17 cellular contexts compared by ENCODE assay signal in the genomic region with DNA sequence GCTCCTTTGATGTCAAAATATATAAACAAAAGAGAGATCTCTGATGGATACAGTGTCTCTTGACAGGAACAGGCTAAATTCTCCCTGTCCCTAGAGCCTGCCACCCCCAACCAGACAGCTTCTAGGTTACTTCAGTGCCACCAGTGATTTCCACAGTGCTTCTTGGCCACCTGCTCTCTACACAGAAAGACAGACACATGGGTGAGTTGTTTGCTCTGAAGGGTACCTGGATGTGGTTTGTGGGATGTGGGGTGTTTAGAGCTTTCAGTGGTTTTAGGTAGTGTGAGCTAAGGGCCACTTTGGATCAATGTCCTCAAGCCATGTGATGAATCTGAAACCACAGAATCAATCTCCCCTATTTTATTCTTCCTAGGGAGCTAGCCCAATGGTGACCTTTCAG.
DNase-seq lines count a peak whose midpoint lies in the region; ATAC-seq and TF ChIP-seq lines count a peak whose summit lies in the region.
"Had no signal": no experiment of that assay in that cellular context is flagged by ENCODE, and none has a peak within 500 bp of the region (broad histone marks: within the 10 kb centered on the region; RNA-seq: fewer than 3 reads in every experiment).

No MANE protein-coding gene starts in this region.

- peak in 2 of 3 donors; percentile 1 to 34 for DNase-seq in CD4-positive, CD25-positive, alpha-beta regulatory T cell
- DNase-seq in DND-41 (peak; percentile 25), T-cell (peak in 2 of 34 experiments; percentile 6 to 8), RWPE1 (ENCODE audit: low spot score) (no peak), UCSD-AML1 (lab: John Stamatoyannopoulos, UW; ENCODE audit: unreplicated experiment) (no peak)
- peak in 1 of 3 experiments; percentile 4 for DNase-seq in effector memory CD8-positive, alpha-beta T cell
- DNase-seq: GF-D8, HCEC 1CT, NCI-H1048, NCI-H1694, NCI-H2171, NCI-H510A, RPMI8226, SJCRH30 had no signal

- CTCF ChIA-PET in T-cell (lab: Charles Lee) (no interaction called here), RWPE1 (lab: Yijun Ruan, JAX) (interaction anchor here (1.2 kb wide), 1 partner anchor 25 kb away, joined by 4 read pairs; no protein-coding TSS in a partner anchor)

- H3K36me3 Mint-ChIP-seq in CD4-positive, CD25-positive, alpha-beta regulatory T cell: no peaks in the 10 kb centered on the region
- H3K36me3 Mint-ChIP-seq in T-cell: no peaks in the 10 kb centered on the region
- no peaks in the 10 kb centered on the region for H3K36me3 Mint-ChIP-seq in effector memory CD8-positive, alpha-beta T cell (ENCODE audit: insufficient read depth)
- H3K36me3 Mint-ChIP-seq: CD8-positive, alpha-beta memory T cell had no signal

- peaks cover 41% of the 10 kb centered on the region for H3K27me3 Mint-ChIP-seq in CD4-positive, CD25-positive, alpha-beta regulatory T cell
- H3K27me3 Mint-ChIP-seq in T-cell: peaks cover 24 to 43% of the 10 kb centered on the region in 2 donors
- H3K27me3 Mint-ChIP-seq in effector memory CD8-positive, alpha-beta T cell: peaks cover 50 to 55% of the 10 kb centered on the region in 2 donors

- H3K9ac ChIP-seq in DND-41 (ENCODE audit: low read depth, low read length): no peak overlapping the region

- no peak overlapping the region for H2AFZ ChIP-seq in DND-41 (ENCODE audit: low read depth, low read length)

- H3K27ac ChIP-seq in CD4-positive, CD25-positive, alpha-beta regulatory T cell (ENCODE audit: insufficient read depth, low read length, poor library complexity, severe bottlenecking): no peak overlapping the region
- H3K27ac ChIP-seq in DND-41 (ENCODE audit: low read length) (no peak overlapping the region), RWPE1 (no peak overlapping the region)
- H3K27ac ChIP-seq: SJCRH30 had no signal

- no peaks in the 10 kb centered on the region for H3K79me2 ChIP-seq in DND-41 (ENCODE audit: insufficient read depth, low read length)

- H3K4me1 ChIP-seq in CD4-positive, CD25-positive, alpha-beta regulatory T cell (ENCODE audit: control insufficient read depth, insufficient read depth, low read length, poor library complexity, severe bottlenecking): no peaks in the 10 kb centered on the region
- H3K4me1 ChIP-seq in DND-41 (ENCODE audit: insufficient read depth, low read length): no peaks in the 10 kb centered on the region
- H3K4me1 ChIP-seq: SJCRH30 had no signal

- no peak overlapping the region for H3K4me3 Mint-ChIP-seq in CD4-positive, CD25-positive, alpha-beta regulatory T cell
- no peak overlapping the region for H3K4me3 Mint-ChIP-seq in T-cell
- no peak overlapping the region for H3K4me3 Mint-ChIP-seq in effector memory CD8-positive, alpha-beta T cell
- H3K4me3 Mint-ChIP-seq: B cell; CD8-positive, alpha-beta memory T cell had no signal

- no peaks in the 10 kb centered on the region for H3K36me3 ChIP-seq in CD4-positive, CD25-positive, alpha-beta regulatory T cell (ENCODE audit: control insufficient read depth, insufficient read depth, low read length)
- no peaks in the 10 kb centered on the region for H3K36me3 ChIP-seq in DND-41 (ENCODE audit: insufficient read depth, low read length)
- H3K36me3 ChIP-seq: SJCRH30 had no signal

- H3K9me3 ChIP-seq in CD4-positive, CD25-positive, alpha-beta regulatory T cell (ENCODE audit: control insufficient read depth in 2 of 2, low read length in 2 of 2): no peaks in the 10 kb centered on the region
- H3K9me3 ChIP-seq in DND-41 (ENCODE audit: insufficient read depth, low read length, severe bottlenecking): no peaks in the 10 kb centered on the region
- H3K9me3 ChIP-seq: SJCRH30 had no signal

- no peaks in the 10 kb centered on the region for H3K4me1 Mint-ChIP-seq in CD4-positive, CD25-positive, alpha-beta regulatory T cell
- H3K4me1 Mint-ChIP-seq in T-cell: peaks cover 6 to 16% (median 8%) of the 10 kb centered on the region in 3 donors
- H3K4me1 Mint-ChIP-seq in effector memory CD8-positive, alpha-beta T cell (ENCODE audit: low read depth in 2 of 2): peaks cover 4 to 7% of the 10 kb centered on the region in 2 donors
- H3K4me1 Mint-ChIP-seq: B cell had no signal

- no peaks in the 10 kb centered on the region for H4K20me1 ChIP-seq in DND-41 (ENCODE audit: insufficient read depth, low read length)

- H3K9me3 Mint-ChIP-seq in CD4-positive, CD25-positive, alpha-beta regulatory T cell: no peaks in the 10 kb centered on the region
- H3K9me3 Mint-ChIP-seq in T-cell: no peaks in the 10 kb centered on the region
- no peaks in the 10 kb centered on the region for H3K9me3 Mint-ChIP-seq in effector memory CD8-positive, alpha-beta T cell
- H3K9me3 Mint-ChIP-seq: CD8-positive, alpha-beta memory T cell had no signal

- peaks cover 23% of the 10 kb centered on the region for H3K27me3 ChIP-seq in CD4-positive, CD25-positive, alpha-beta regulatory T cell (ENCODE audit: control insufficient read depth, insufficient read depth, low read length)
- H3K27me3 ChIP-seq in DND-41 (ENCODE audit: insufficient read depth, low read length, poor library complexity): peaks cover 11% of the 10 kb centered on the region
- H3K27me3 ChIP-seq: SJCRH30 had no signal

- POLR2A ChIA-PET in T-cell (lab: Charles Lee) (interaction anchor here in 1 of 2 donors (0.5 kb wide), 1 partner anchor 168 kb away, joined by 6 read pairs; no protein-coding TSS in a partner anchor), RWPE1 (lab: Yijun Ruan, JAX; ENCODE audit: low non-redundant PET) (no interaction called here)

- H3K4me3 ChIP-seq in CD4-positive, CD25-positive, alpha-beta regulatory T cell (ENCODE audit: low read depth, low read length): no peak overlapping the region
- no peak overlapping the region for H3K4me3 ChIP-seq in DND-41 (ENCODE audit: low read depth in 1 of 2, low read length in 2 of 2)
- H3K4me3 ChIP-seq: SJCRH30 had no signal

- TF ChIP-seq CTCF in DND-41 (IDR thresholded peaks at IDR 0.05; ENCODE audit: borderline replicate concordance, extremely low read depth, low read length, poor library complexity, severe bottlenecking): no peak
- no peak for TF ChIP-seq CTCF in RWPE1 (conservative IDR thresholded peaks at IDR 0.05; ENCODE audit: low read depth)

- peak; percentile 31 to 34 for ATAC-seq in CD4-positive, CD25-positive, alpha-beta regulatory T cell (ENCODE audit: low read depth in 2 of 2)
- ATAC-seq in DND-41 (ENCODE audit: insufficient read depth, low read depth) (peak; percentile 73), T-cell (replicated peaks in 1 of 4) (peak in 3 of 4 experiments; percentile 32 to 78 (median 41)), HG02588 (IDR thresholded peaks at IDR 0.05; ENCODE audit: unreplicated experiment) (no peak)
- peak; percentile 63 for ATAC-seq in effector memory CD8-positive, alpha-beta T cell (replicated peaks)

- H3K4me2 ChIP-seq in DND-41 (ENCODE audit: insufficient read depth, low read length): no peak overlapping the region

- no peak overlapping the region for H3K27ac Mint-ChIP-seq in CD4-positive, CD25-positive, alpha-beta regulatory T cell
- H3K27ac Mint-ChIP-seq in T-cell: no peak overlapping the region
- no peak overlapping the region for H3K27ac Mint-ChIP-seq in effector memory CD8-positive, alpha-beta T cell
- H3K27ac Mint-ChIP-seq: B cell had no signal

Comparison
In these comparisons a context has a peak if more than half of its experiments do, and no peak if none do; other contexts are left out.
1. DNase-seq: peak in CD4-positive, CD25-positive, alpha-beta regulatory T cell (2 of 3) and DND-41 (single experiment); none in RWPE1 (single experiment) and UCSD-AML1 (single experiment).